ENCODE assay signal across 10 cellular contexts in genomic region chr6:133707456-133707855, GRCh38.
A peak's percentile ranks its signal among the peaks of the same experiment; 100 is the strongest.
DNase-seq lines count a peak whose midpoint lies in the region; ATAC-seq, FAIRE-seq and TF ChIP-seq lines count a peak whose summit lies in the region.
"Had no signal": no experiment of that assay in that cellular context is flagged by ENCODE, and none has a peak within 500 bp of the region (broad histone marks: within the 10 kb centered on the region; RNA-seq: fewer than 3 reads in every experiment).

No MANE protein-coding gene starts in this region.

- H3K27me3 ChIP-seq in PC-9 (ENCODE audit: insufficient read depth, low read depth) (no peaks in the 10 kb centered on the region), spleen (replicated peaks in 1 of 7) (no peaks in the 10 kb centered on the region)

- H3F3A ChIP-seq in PC-9 (ENCODE audit: insufficient read depth, low read depth), result no peaks in the 10 kb centered on the region

- intact Hi-C loops in PC-9 (cut with micrococcal nuclease; ENCODE audit: unreplicated experiment), result no loop called here
- intact Hi-C loops in spleen (cut with DNase I; ENCODE audit: low total_unique reads), result no loop called here

- 5 to 9% (median 7%) methylated on average over 4 of the region's 4 CpGs for WGBS in spleen, 5 donors

- TF ChIP-seq CTCF in PC-9 (conservative IDR thresholded peaks at IDR 0.05) (no peak), spleen (IDR thresholded peaks at IDR 0.05 in 8 of 11, conservative IDR thresholded peaks at IDR 0.05 in 3 of 11) (no peak)

- TF ChIP-seq POLR2A in GM12891 (IDR thresholded peaks at IDR 0.05; ENCODE audit: low read depth, low read length), result no peak
- no peak for TF ChIP-seq POLR2A in spleen (IDR thresholded peaks at IDR 0.05)

- no peaks in the 10 kb centered on the region for H3K4me1 ChIP-seq in PC-9 (replicated peaks; ENCODE audit: insufficient read depth)
- H3K4me1 ChIP-seq in spleen, result no peaks in the 10 kb centered on the region

- no peak overlapping the region for H3K4me2 ChIP-seq in PC-9

- ATAC-seq in HG02678 (IDR thresholded peaks at IDR 0.05; ENCODE audit: unreplicated experiment) (peak; percentile 61), esophagus mucosa (no peak)

- CTCF ChIA-PET in PC-9 (lab: Charles Lee), result no interaction called here

- peaks cover 7% of the 10 kb centered on the region for H3K9me3 ChIP-seq in PC-9 (ENCODE audit: insufficient read depth, low read depth)
- no peaks in the 10 kb centered on the region for H3K9me3 ChIP-seq in spleen
- H3K9me3 ChIP-seq: thoracic aorta had no signal

- H3K4me3 ChIP-seq in PC-9, result no peak overlapping the region
- no peak overlapping the region for H3K4me3 ChIP-seq in spleen
- H3K4me3 ChIP-seq: thoracic aorta had no signal

- peak overlapping the region; percentile 49; the same call in 1 of the 2 replicates for H2AFZ ChIP-seq in PC-9

- peak; percentile 5 for DNase-seq in GDM1 (lab: John Stamatoyannopoulos, UW)
- no peak for DNase-seq in PC-9
- peak; percentile 68 for DNase-seq in glomerular endothelial cell (ENCODE audit: extremely low read depth, low read depth, low spot score)
- DNase-seq in GM12891 (ENCODE audit: insufficient read length, low spot score), result no peak
- no peak for DNase-seq in spleen
- no peak for DNase-seq in activated CD4-positive, alpha-beta T cell treated with anti-CD3 and anti-CD28 coated beads, Interleukin-2, amount 50 U/mL, for 1 hour
- DNase-seq: activated gamma-delta T cell treated with Interleukin-2 at 50 U/mL for 16 hours had no signal

- H4K20me1 ChIP-seq in PC-9 (ENCODE audit: insufficient read depth), result no peaks in the 10 kb centered on the region

- H3K9me2 ChIP-seq in PC-9 (ENCODE audit: insufficient read depth), result no peaks in the 10 kb centered on the region

- no peaks in the 10 kb centered on the region for H3K79me2 ChIP-seq in PC-9 (ENCODE audit: low read depth)

- BruUV-seq in PC-9 (replicated peaks; lab: Mats Ljungman, UMichigan), result no TSS peak

- H3K27ac ChIP-seq in PC-9, result no peak overlapping the region
- H3K27ac ChIP-seq in spleen, result peak overlapping the region in 1 of 8 donors; percentile 7
- H3K27ac ChIP-seq: thoracic aorta had no signal

- H3K36me3 ChIP-seq in PC-9 (ENCODE audit: low read depth), result no peaks in the 10 kb centered on the region
- H3K36me3 ChIP-seq in spleen, result no peaks in the 10 kb centered on the region
- H3K36me3 ChIP-seq: thoracic aorta had no signal

- POLR2A ChIA-PET in PC-9 (lab: Charles Lee; ENCODE audit: unreplicated experiment), result no interaction called here

- FAIRE-seq in GM12891 (lab: Jason Lieb, UNC), result no peak

TF ChIP-seq in GM12891, 5 proteins besides CTCF, POLR2A, EP300 and RAD21:
- no peak for TF ChIP-seq TAF1 (IDR thresholded peaks at IDR 0.05; ENCODE audit: low read depth, low read length)
- TF ChIP-seq SPI1 (IDR thresholded peaks at IDR 0.05; ENCODE audit: low read depth, low read length), result no peak
- no peak for TF ChIP-seq POLR2AphosphoS5 (IDR thresholded peaks at IDR 0.05; ENCODE audit: low read depth, low read length)
- no peak for TF ChIP-seq POU2F2 (IDR thresholded peaks at IDR 0.05; ENCODE audit: low read depth, low read length)
- no peak for TF ChIP-seq PAX5 (IDR thresholded peaks at IDR 0.05; ENCODE audit: insufficient read depth, low read length, severe bottlenecking)

Comparison
In these comparisons a context has a peak if more than half of its experiments do, and no peak if none do; other contexts are left out.
1. DNase-seq: peak in GDM1 (single experiment) and glomerular endothelial cell (single experiment); none in PC-9 (0 of 2), GM12891 (single experiment), spleen (single experiment) and activated CD4-positive, alpha-beta T cell treated with anti-CD3 and anti-CD28 coated beads, Interleukin-2, amount 50 U/mL, for 1 hour (single experiment).